In the genomic region with DNA sequence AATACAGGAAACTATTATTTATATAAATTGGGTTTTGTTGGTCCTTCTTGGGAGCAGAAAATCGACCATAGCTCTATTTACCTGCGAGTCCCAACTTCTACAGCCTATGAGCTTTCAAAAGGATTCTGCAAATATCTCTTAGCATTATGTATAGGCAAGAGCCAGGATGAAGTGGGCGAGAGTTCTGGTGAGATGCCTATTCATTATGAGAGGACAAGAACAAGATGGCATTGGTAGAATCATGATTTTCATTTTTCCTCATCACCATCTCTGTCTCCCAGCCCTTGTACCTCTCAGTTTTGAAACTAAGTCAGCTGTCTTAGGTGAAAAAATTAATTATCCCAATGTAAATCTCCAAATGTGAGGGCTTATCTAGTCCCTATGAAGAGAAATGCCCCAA, we compare ENCODE assay signal across 1 cellular context.
TF ChIP-seq lines count a peak whose summit lies in the region.

No MANE protein-coding gene starts in this region.

TF ChIP-seq in SK-N-SH, 30 proteins besides CTCF, POLR2A, EP300 and RAD21:
- no peak for TF ChIP-seq NFIC (IDR thresholded peaks at IDR 0.05; ENCODE audit: borderline replicate concordance)
- no peak for TF ChIP-seq NRF1 (IDR thresholded peaks at IDR 0.05; ENCODE audit: low read depth, low read length)
- no peak for TF ChIP-seq SMC3 (IDR thresholded peaks at IDR 0.05; ENCODE audit: low read depth, low read length)
- TF ChIP-seq FOXJ3 (CRISPR knock-in tag; IDR thresholded peaks at IDR 0.05) = no peak
- no peak for TF ChIP-seq SIN3A (IDR thresholded peaks at IDR 0.05; ENCODE audit: borderline replicate concordance, low read depth, low read length)
- TF ChIP-seq FOXM1 (IDR thresholded peaks at IDR 0.05; ENCODE audit: low read depth) = no peak
- TF ChIP-seq, protein P1, sequence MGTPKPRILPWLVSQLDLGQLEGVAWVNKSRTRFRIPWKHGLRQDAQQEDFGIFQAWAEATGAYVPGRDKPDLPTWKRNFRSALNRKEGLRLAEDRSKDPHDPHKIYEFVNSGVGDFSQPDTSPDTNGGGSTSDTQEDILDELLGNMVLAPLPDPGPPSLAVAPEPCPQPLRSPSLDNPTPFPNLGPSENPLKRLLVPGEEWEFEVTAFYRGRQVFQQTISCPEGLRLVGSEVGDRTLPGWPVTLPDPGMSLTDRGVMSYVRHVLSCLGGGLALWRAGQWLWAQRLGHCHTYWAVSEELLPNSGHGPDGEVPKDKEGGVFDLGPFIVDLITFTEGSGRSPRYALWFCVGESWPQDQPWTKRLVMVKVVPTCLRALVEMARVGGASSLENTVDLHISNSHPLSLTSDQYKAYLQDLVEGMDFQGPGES (IDR thresholded peaks at IDR 0.05; ENCODE audit: low read depth, low read length) = no peak
- no peak for TF ChIP-seq POLR2AphosphoS5 (IDR thresholded peaks at IDR 0.05; ENCODE audit: low read depth, low read length)
- TF ChIP-seq TEAD4 (IDR thresholded peaks at IDR 0.05; ENCODE audit: borderline replicate concordance, insufficient read depth) = no peak
- no peak for TF ChIP-seq TCF12 (IDR thresholded peaks at IDR 0.05)
- TF ChIP-seq RCOR1 (IDR thresholded peaks at IDR 0.05; ENCODE audit: low read length) = no peak
- TF ChIP-seq, protein P2, sequence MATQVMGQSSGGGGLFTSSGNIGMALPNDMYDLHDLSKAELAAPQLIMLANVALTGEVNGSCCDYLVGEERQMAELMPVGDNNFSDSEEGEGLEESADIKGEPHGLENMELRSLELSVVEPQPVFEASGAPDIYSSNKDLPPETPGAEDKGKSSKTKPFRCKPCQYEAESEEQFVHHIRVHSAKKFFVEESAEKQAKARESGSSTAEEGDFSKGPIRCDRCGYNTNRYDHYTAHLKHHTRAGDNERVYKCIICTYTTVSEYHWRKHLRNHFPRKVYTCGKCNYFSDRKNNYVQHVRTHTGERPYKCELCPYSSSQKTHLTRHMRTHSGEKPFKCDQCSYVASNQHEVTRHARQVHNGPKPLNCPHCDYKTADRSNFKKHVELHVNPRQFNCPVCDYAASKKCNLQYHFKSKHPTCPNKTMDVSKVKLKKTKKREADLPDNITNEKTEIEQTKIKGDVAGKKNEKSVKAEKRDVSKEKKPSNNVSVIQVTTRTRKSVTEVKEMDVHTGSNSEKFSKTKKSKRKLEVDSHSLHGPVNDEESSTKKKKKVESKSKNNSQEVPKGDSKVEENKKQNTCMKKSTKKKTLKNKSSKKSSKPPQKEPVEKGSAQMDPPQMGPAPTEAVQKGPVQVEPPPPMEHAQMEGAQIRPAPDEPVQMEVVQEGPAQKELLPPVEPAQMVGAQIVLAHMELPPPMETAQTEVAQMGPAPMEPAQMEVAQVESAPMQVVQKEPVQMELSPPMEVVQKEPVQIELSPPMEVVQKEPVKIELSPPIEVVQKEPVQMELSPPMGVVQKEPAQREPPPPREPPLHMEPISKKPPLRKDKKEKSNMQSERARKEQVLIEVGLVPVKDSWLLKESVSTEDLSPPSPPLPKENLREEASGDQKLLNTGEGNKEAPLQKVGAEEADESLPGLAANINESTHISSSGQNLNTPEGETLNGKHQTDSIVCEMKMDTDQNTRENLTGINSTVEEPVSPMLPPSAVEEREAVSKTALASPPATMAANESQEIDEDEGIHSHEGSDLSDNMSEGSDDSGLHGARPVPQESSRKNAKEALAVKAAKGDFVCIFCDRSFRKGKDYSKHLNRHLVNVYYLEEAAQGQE (IDR thresholded peaks at IDR 0.05; ENCODE audit: low read depth, low read length) = no peak
- TF ChIP-seq YY1 (IDR thresholded peaks at IDR 0.05; ENCODE audit: low read depth) = no peak
- TF ChIP-seq, protein P3, sequence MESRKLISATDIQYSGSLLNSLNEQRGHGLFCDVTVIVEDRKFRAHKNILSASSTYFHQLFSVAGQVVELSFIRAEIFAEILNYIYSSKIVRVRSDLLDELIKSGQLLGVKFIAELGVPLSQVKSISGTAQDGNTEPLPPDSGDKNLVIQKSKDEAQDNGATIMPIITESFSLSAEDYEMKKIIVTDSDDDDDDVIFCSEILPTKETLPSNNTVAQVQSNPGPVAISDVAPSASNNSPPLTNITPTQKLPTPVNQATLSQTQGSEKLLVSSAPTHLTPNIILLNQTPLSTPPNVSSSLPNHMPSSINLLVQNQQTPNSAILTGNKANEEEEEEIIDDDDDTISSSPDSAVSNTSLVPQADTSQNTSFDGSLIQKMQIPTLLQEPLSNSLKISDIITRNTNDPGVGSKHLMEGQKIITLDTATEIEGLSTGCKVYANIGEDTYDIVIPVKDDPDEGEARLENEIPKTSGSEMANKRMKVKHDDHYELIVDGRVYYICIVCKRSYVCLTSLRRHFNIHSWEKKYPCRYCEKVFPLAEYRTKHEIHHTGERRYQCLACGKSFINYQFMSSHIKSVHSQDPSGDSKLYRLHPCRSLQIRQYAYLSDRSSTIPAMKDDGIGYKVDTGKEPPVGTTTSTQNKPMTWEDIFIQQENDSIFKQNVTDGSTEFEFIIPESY (IDR thresholded peaks at IDR 0.05; ENCODE audit: borderline replicate concordance, low read depth) = no peak
- TF ChIP-seq EZH2phosphoT487 (IDR thresholded peaks at IDR 0.05; ENCODE audit: borderline replicate concordance, low read depth) = no peak
- TF ChIP-seq GATA2 (CRISPR knock-in tag; IDR thresholded peaks at IDR 0.05) = no peak
- no peak for TF ChIP-seq MAX (IDR thresholded peaks at IDR 0.05; ENCODE audit: low read depth)
- TF ChIP-seq, protein P4, sequence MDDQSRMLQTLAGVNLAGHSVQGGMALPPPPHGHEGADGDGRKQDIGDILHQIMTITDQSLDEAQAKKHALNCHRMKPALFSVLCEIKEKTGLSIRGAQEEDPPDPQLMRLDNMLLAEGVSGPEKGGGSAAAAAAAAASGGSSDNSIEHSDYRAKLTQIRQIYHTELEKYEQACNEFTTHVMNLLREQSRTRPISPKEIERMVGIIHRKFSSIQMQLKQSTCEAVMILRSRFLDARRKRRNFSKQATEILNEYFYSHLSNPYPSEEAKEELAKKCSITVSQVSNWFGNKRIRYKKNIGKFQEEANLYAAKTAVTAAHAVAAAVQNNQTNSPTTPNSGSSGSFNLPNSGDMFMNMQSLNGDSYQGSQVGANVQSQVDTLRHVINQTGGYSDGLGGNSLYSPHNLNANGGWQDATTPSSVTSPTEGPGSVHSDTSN (IDR thresholded peaks at IDR 0.05) = no peak
- TF ChIP-seq MEF2A (IDR thresholded peaks at IDR 0.05; ENCODE audit: borderline replicate concordance, low read depth) = no peak
- TF ChIP-seq TAF1 (IDR thresholded peaks at IDR 0.05; ENCODE audit: borderline replicate concordance, low read depth, low read length) = no peak
